In the genomic region with DNA sequence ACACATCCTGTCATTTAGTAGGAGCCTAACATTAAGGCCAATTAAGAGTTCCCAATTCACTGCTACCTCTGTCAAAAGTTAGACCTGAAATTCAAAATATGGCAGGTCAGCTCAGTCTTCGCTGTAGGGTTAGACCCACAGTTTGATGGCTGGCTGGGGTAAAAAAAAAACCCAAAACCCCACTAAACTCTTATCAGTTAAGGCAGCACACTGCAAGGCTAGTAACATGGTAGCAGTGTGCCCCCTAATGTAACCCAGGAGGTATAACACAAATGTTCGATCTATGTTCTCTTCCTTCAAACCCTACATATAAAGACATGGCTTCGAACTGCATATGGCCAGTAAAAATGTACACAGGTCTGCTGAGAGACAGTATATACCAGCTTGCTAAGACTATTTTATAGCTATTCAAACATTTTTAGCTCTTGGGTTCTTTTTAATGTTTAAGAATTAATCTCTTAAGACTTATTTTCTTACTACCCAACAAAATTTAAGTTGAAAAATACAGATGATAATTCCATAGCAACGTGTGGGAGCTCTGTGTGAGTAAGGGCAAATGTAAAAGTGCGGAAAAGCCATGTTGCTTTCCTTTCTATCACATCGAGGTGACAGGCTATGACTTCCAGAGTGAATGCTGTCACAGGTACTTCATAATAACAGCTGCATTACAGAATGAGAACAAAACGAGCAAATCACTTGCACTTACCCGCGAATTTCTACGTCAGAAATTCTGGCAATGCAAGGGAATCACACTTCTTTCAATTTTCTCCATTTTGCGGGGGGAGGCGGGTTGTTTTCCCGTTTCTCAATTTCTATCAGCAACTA, we compare ENCODE assay signal across 8 cellular contexts.
DNase-seq lines count a peak whose midpoint lies in the region; ATAC-seq and TF ChIP-seq lines count a peak whose summit lies in the region.

No MANE protein-coding gene starts in this region.

- no peaks in the 10 kb centered on the region for H3K79me2 ChIP-seq in PC-3 (ENCODE audit: low read length)

- TF ChIP-seq POLR2A in GM18505 (IDR thresholded peaks at IDR 0.05; ENCODE audit: borderline replicate concordance, extremely low read depth, insufficient read depth, insufficient read length) = no peak

- POLR2A ChIA-PET in AG04450 (lab: Yijun Ruan, JAX) = no interaction called here
- POLR2A ChIA-PET in PC-3 (lab: Charles Lee; ENCODE audit: unreplicated experiment) = interaction anchor here (0.6 kb wide), 1 partner anchor 1126 kb away, joined by 4 read pairs; no protein-coding TSS in a partner anchor

- H3K9ac ChIP-seq in PC-3 (ENCODE audit: low read length) = peak overlapping the region; percentile 19; the same call in 1 of the 2 replicates

- no peak overlapping the region for H3K4me3 Mint-ChIP-seq in activated T-helper 2 cell treated with anti-CD3 and anti-CD28 coated beads, Interferon-gamma antibody, Interleukin-2, Interleukin-4, amounts not matched to agents 10 μg/mL and 5 μg/mL and 100 μg/mL, durations not matched to agents 14 hours and 24 hours and 36 hours (ENCODE audit: low read depth)

- H3F3A ChIP-seq in PC-3 (ENCODE audit: low read length, unreplicated experiment) = no peaks in the 10 kb centered on the region

- no peak overlapping the region for H2AFZ ChIP-seq in PC-3 (ENCODE audit: low read length)

- CTCF ChIA-PET in AG04450 (lab: Charles Lee) = interaction anchor here (0.6 to 1.5 kb wide), 6 partner anchors 9 to 1654 kb away, joined by 3 to 7 read pairs (median 4); no protein-coding TSS in a partner anchor
- CTCF ChIA-PET in PC-3 (lab: Charles Lee) = interaction anchor here (0.5 to 0.6 kb wide), 2 partner anchors 171 to 647 kb away, joined by 3 to 5 read pairs; no protein-coding TSS in a partner anchor

- intact Hi-C loops in PC-3 (cut with micrococcal nuclease) = loop anchor here (1.0 to 2.0 kb wide), 3 partner anchors 170 to 401 kb away; no protein-coding TSS in a partner anchor
- intact Hi-C loops in activated T-helper 2 cell treated with anti-CD3 and anti-CD28 coated beads, Interferon-gamma antibody, Interleukin-2, Interleukin-4, amounts not matched to agents 10 μg/mL and 5 μg/mL and 100 μg/mL, durations not matched to agents 14 hours and 24 hours and 36 hours (cut with micrococcal nuclease) = loop anchor here (2.0 to 10.0 kb wide), 3 partner anchors 246 to 634 kb away; no protein-coding TSS in a partner anchor

- no peak overlapping the region for H3K27ac Mint-ChIP-seq in activated T-helper 2 cell treated with anti-CD3 and anti-CD28 coated beads, Interferon-gamma antibody, Interleukin-2, Interleukin-4, amounts not matched to agents 10 μg/mL and 5 μg/mL and 100 μg/mL, durations not matched to agents 14 hours and 24 hours and 36 hours

- no peaks in the 10 kb centered on the region for H3K9me2 ChIP-seq in PC-3 (replicated peaks; ENCODE audit: low read length)

- H3K9me3 ChIP-seq in AG04450 (ENCODE audit: control insufficient read depth, insufficient read depth, low read length) = peaks cover 8% of the 10 kb centered on the region
- no peaks in the 10 kb centered on the region for H3K9me3 ChIP-seq in PC-3 (ENCODE audit: low read length)

- no peaks in the 10 kb centered on the region for H4K20me1 ChIP-seq in PC-3 (ENCODE audit: low read length)

- H3K4me3 ChIP-seq in AG04450 (ENCODE audit: low read depth, low read length) (no peak overlapping the region), PC-3 (ENCODE audit: low read length) (no peak overlapping the region), fibroblast of the aortic adventitia (ENCODE audit: low read depth, low read length) (no peak overlapping the region)

- no peak overlapping the region for H3K27ac ChIP-seq in AG04450 (ENCODE audit: low read depth, low read length)
- H3K27ac ChIP-seq in PC-3 (ENCODE audit: low read length) = peak overlapping the region; percentile 31; the same call in 1 of the 2 replicates

- DNase-seq in AG04450 (ENCODE audit: low read depth, low spot score) (no peak), PC-3 (peak; percentile 58), fibroblast of the aortic adventitia (ENCODE audit: low read depth) (peak; percentile 65)
- DNase-seq in stimulated activated CD4-positive, alpha-beta T cell treated with anti-CD3 and anti-CD28 coated beads, Interleukin-4, amount 100 ng/mL, for 4 hours = no peak
- no peak for DNase-seq in activated T-helper 2 cell treated with anti-CD3 and anti-CD28 coated beads, Interferon-gamma antibody, Interleukin-2, Interleukin-4, amounts not matched to agents 10 μg/mL and 5 μg/mL and 100 μg/mL, durations not matched to agents 14 hours and 24 hours and 36 hours (ENCODE audit: low spot score)

- no peaks in the 10 kb centered on the region for H3K36me3 Mint-ChIP-seq in activated T-helper 2 cell treated with anti-CD3 and anti-CD28 coated beads, Interferon-gamma antibody, Interleukin-2, Interleukin-4, amounts not matched to agents 10 μg/mL and 5 μg/mL and 100 μg/mL, durations not matched to agents 14 hours and 24 hours and 36 hours (ENCODE audit: low read depth)

- H3K4me1 ChIP-seq in PC-3 (ENCODE audit: insufficient read depth, low read length) = peaks cover 3% of the 10 kb centered on the region; the same call in 1 of the 2 replicates

- H3K9me3 Mint-ChIP-seq in activated T-helper 2 cell treated with anti-CD3 and anti-CD28 coated beads, Interferon-gamma antibody, Interleukin-2, Interleukin-4, amounts not matched to agents 10 μg/mL and 5 μg/mL and 100 μg/mL, durations not matched to agents 14 hours and 24 hours and 36 hours = no peaks in the 10 kb centered on the region

- H3K27me3 ChIP-seq in AG04450 (ENCODE audit: control insufficient read depth, insufficient read depth, low read length) (no peaks in the 10 kb centered on the region), PC-3 (ENCODE audit: low read length) (no peaks in the 10 kb centered on the region)

- peak; percentile 80 for ATAC-seq in GM18505 (IDR thresholded peaks at IDR 0.05; ENCODE audit: unreplicated experiment)
- peak; percentile 67 for ATAC-seq in HG03175 (IDR thresholded peaks at IDR 0.05; ENCODE audit: unreplicated experiment)
- ATAC-seq in PC-3 = peak; percentile 85
- no peak for ATAC-seq in GM18520 (IDR thresholded peaks at IDR 0.05; ENCODE audit: unreplicated experiment)

- TF ChIP-seq CTCF in AG04450 (IDR thresholded peaks at IDR 0.05; ENCODE audit: low read depth, low read length) (peak; percentile 34), PC-3 (conservative IDR thresholded peaks at IDR 0.05; ENCODE audit: low read depth, low read length) (peak; percentile 76), fibroblast of the aortic adventitia (IDR thresholded peaks at IDR 0.05; ENCODE audit: insufficient read depth, low read length) (peak; percentile 68)

- no peaks in the 10 kb centered on the region for H3K27me3 Mint-ChIP-seq in activated T-helper 2 cell treated with anti-CD3 and anti-CD28 coated beads, Interferon-gamma antibody, Interleukin-2, Interleukin-4, amounts not matched to agents 10 μg/mL and 5 μg/mL and 100 μg/mL, durations not matched to agents 14 hours and 24 hours and 36 hours (ENCODE audit: low read depth)

- no peaks in the 10 kb centered on the region for H3K4me1 Mint-ChIP-seq in activated T-helper 2 cell treated with anti-CD3 and anti-CD28 coated beads, Interferon-gamma antibody, Interleukin-2, Interleukin-4, amounts not matched to agents 10 μg/mL and 5 μg/mL and 100 μg/mL, durations not matched to agents 14 hours and 24 hours and 36 hours (ENCODE audit: low read depth)

- 0 out of 2 replicates have a peak, but pooled peaks cover 3% of the 10 kb centered on the region for H3K36me3 ChIP-seq in PC-3 (ENCODE audit: low read depth, low read length)

- no peak overlapping the region for H3K4me2 ChIP-seq in PC-3 (ENCODE audit: low read length)

- BruUV-seq in PC-3 (replicated peaks; lab: Mats Ljungman, UMichigan) = no TSS peak

Comparison
In these comparisons a context has a peak if more than half of its experiments do, and no peak if none do; other contexts are left out.
1. DNase-seq: peak in PC-3 (single experiment) and fibroblast of the aortic adventitia (single experiment); none in AG04450 (single experiment), stimulated activated CD4-positive, alpha-beta T cell treated with anti-CD3 and anti-CD28 coated beads, Interleukin-4, amount 100 ng/mL, for 4 hours (0 of 2) and activated T-helper 2 cell treated with anti-CD3 and anti-CD28 coated beads, Interferon-gamma antibody, Interleukin-2, Interleukin-4, amounts not matched to agents 10 μg/mL and 5 μg/mL and 100 μg/mL, durations not matched to agents 14 hours and 24 hours and 36 hours (single experiment).
2. Peak in every context shown above with its lines, with median percentiles within 50 percentile points of each other: CTCF ChIP-seq.